1 cellular context compared by ENCODE assay signal in the genomic region with DNA sequence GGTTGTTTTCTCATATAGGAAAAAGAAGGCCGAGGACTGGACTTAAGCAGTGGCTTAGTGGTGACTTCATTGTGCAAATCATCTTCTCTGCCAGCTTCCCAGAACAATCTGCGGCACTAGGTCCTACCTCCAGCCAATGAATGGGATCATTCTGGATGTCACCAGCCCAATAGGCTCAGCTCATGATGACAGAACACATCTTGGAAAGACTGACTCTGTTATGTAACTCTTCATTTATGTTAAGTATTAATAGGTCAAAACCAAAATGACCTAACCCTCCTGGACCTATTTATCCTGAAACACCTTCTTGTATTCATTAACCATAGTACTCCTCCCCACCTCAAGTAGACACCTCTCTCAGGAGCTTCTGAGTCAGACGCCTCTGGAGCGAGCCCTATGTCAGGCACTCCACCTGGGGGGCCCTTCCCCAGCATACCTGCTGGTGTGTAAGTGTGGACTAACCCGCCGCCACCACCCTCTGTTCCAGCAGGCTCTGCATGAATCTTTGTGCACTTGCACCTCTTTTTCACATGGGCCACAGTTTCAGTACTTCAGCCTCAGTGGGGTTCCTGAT.
TF ChIP-seq lines count a peak whose summit lies in the region.

No MANE protein-coding gene starts in this region.

TF ChIP-seq in liver, 16 proteins besides CTCF, POLR2A, EP300 and RAD21 (continued from another document):
- TF ChIP-seq ATF3 (IDR thresholded peaks at IDR 0.05) (peak; percentile 57), GABPA (IDR thresholded peaks at IDR 0.05 in 1 of 2, conservative IDR thresholded peaks at IDR 0.05 in 1 of 2) (no peak), HNF4G (IDR thresholded peaks at IDR 0.05) (peak; percentile 29)
- TF ChIP-seq, protein P1, sequence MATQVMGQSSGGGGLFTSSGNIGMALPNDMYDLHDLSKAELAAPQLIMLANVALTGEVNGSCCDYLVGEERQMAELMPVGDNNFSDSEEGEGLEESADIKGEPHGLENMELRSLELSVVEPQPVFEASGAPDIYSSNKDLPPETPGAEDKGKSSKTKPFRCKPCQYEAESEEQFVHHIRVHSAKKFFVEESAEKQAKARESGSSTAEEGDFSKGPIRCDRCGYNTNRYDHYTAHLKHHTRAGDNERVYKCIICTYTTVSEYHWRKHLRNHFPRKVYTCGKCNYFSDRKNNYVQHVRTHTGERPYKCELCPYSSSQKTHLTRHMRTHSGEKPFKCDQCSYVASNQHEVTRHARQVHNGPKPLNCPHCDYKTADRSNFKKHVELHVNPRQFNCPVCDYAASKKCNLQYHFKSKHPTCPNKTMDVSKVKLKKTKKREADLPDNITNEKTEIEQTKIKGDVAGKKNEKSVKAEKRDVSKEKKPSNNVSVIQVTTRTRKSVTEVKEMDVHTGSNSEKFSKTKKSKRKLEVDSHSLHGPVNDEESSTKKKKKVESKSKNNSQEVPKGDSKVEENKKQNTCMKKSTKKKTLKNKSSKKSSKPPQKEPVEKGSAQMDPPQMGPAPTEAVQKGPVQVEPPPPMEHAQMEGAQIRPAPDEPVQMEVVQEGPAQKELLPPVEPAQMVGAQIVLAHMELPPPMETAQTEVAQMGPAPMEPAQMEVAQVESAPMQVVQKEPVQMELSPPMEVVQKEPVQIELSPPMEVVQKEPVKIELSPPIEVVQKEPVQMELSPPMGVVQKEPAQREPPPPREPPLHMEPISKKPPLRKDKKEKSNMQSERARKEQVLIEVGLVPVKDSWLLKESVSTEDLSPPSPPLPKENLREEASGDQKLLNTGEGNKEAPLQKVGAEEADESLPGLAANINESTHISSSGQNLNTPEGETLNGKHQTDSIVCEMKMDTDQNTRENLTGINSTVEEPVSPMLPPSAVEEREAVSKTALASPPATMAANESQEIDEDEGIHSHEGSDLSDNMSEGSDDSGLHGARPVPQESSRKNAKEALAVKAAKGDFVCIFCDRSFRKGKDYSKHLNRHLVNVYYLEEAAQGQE (IDR thresholded peaks at IDR 0.05): peak; percentile 55
